ENCODE assay signal across 20 cellular contexts in genomic region chr11:46216765-46217089, GRCh38.
"Had no signal": no experiment of that assay in that cellular context is flagged by ENCODE, and none has a peak within 500 bp of the region (broad histone marks: within the 10 kb centered on the region; RNA-seq: fewer than 3 reads in every experiment).

No MANE protein-coding gene starts in this region.

- H3K4me1 ChIP-seq: gastroesophageal sphincter, heart right ventricle, prostate gland had no signal

- H3K9me3 Mint-ChIP-seq: activated CD4-positive, alpha-beta T cell treated with anti-CD3 and anti-CD28 coated beads, Interleukin-2, amount 10 ng/mL, durations not matched to agents 7 days and 5 days; activated naive CD8-positive, alpha-beta T cell treated with anti-CD3 and anti-CD28 coated beads, Interleukin-2, amount 10 ng/mL, durations not matched to agents 7 days and 5 days; dendritic cell treated with granulocyte-macrophage colony-stimulating factor and Interleukin-4, amounts not matched to agents 40 ng/mL and 50 ng/mL, for 4 days; effector memory CD8-positive, alpha-beta T cell; nephron had no signal

- H3K27me3 ChIP-seq: brain microvascular endothelial cell, transverse colon had no signal

- DNase-seq: activated CD4-positive, alpha-beta T cell treated with anti-CD3 and anti-CD28 coated beads, Interleukin-2, amount 10 ng/mL, durations not matched to agents 7 days and 5 days; activated CD4-positive, CD25-positive, alpha-beta regulatory T cell; activated CD8-positive, alpha-beta memory T cell treated with anti-CD3 and anti-CD28 coated beads for 24 hours; activated gamma-delta T cell treated with Interleukin-2 at 50 U/mL for 16 hours; activated naive CD8-positive, alpha-beta T cell treated with anti-CD3 and anti-CD28 coated beads, Interleukin-2, amount 10 ng/mL, durations not matched to agents 7 days and 5 days; anterior cingulate cortex; brain microvascular endothelial cell; cerebellar nuclear complex; effector memory CD8-positive, alpha-beta T cell; heart right ventricle; mammary epithelial cell; occipital lobe; right cardiac atrium; stimulated activated naive CD8-positive, alpha-beta T cell treated with anti-CD3 and anti-CD28 coated beads, Interleukin-15, Interleukin-2, amounts not matched to agents 100 U/mL and 50 U/mL, for 24 hours; transverse colon had no signal

- H3K27ac ChIP-seq: brain microvascular endothelial cell, epithelial cell of prostate, gastroesophageal sphincter, prostate gland had no signal

- H3K4me3 ChIP-seq: prostate gland had no signal

- H3K36me3 Mint-ChIP-seq: activated naive CD8-positive, alpha-beta T cell treated with anti-CD3 and anti-CD28 coated beads, Interleukin-2, amount 10 ng/mL, durations not matched to agents 7 days and 5 days had no signal

- ATAC-seq: effector memory CD8-positive, alpha-beta T cell; gastroesophageal sphincter; stimulated activated naive CD8-positive, alpha-beta T cell treated with anti-CD3 and anti-CD28 coated beads, Interleukin-15, Interleukin-2, amounts not matched to agents 100 U/mL and 50 U/mL, for 24 hours had no signal

- H3K9me3 ChIP-seq: gastroesophageal sphincter, heart right ventricle, prostate gland, transverse colon had no signal

- H3K36me3 ChIP-seq: brain microvascular endothelial cell, gastroesophageal sphincter, heart right ventricle, prostate gland, transverse colon had no signal

- H3K27ac Mint-ChIP-seq: activated CD4-positive, alpha-beta T cell treated with anti-CD3 and anti-CD28 coated beads, Interleukin-2, amount 10 ng/mL, durations not matched to agents 7 days and 5 days; activated naive CD8-positive, alpha-beta T cell treated with anti-CD3 and anti-CD28 coated beads, Interleukin-2, amount 10 ng/mL, durations not matched to agents 7 days and 5 days; effector memory CD8-positive, alpha-beta T cell; nephron had no signal
